ENCODE assay signal across 21 cellular contexts in the genomic region with DNA sequence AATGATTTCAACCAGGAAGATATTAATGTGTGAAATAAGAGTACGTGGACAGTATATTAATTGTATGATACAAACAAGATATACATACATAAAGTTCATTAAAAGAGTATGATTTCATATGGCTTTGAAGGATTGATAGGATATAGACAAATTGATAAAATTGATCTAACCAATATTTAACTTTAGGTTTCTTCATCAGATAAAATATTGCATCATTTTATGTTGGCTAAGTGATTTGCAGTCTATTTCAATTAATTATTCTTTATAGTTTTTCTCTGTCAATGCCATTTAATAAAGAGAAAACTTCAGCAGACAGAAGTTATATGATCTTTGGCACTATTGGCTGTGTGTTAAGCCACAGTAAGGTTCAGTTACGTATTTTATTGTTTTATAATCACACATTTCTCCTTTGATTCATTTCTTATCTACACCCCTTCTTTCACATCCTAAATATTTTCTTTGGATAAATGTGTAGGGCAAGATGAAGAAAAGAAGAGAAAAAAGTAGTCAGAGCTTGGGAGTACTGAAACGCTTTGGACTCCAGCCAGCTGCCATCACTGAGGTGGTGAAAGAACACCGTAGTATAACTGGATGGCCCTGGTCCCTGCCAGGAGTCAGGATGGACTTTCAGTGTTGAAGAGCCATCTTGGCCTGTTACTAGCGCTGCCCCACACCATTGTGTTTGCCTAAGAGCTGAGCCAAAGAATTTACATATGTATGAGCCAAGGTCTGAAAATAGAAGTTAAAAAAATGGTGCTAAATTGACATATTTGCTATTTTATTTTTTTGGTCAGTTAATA. TPM values are rescaled to one million over a fixed set of nuclear protein-coding genes. Genes with fewer than 3 reads are reported as not detected.
DNase-seq lines count a peak whose midpoint lies in the region; ATAC-seq, FAIRE-seq and TF ChIP-seq lines count a peak whose summit lies in the region.
"Had no signal": no experiment of that assay in that cellular context is flagged by ENCODE, and none has a peak within 500 bp of the region (broad histone marks: within the 10 kb centered on the region; RNA-seq: fewer than 3 reads in every experiment).

No MANE protein-coding gene starts in this region.

- H2AFZ ChIP-seq in K562 (ENCODE audit: low read depth, low read length): no peak overlapping the region
- no peak overlapping the region for H2AFZ ChIP-seq in hepatocyte

- H3K4me3 ChIP-seq in K562: no peak overlapping the region
- peak overlapping the region; percentile 10 for H3K4me3 ChIP-seq in hepatocyte
- H3K4me3 ChIP-seq in sigmoid colon: no peak overlapping the region
- H3K4me3 ChIP-seq in effector memory CD4-positive, alpha-beta T cell (ENCODE audit: insufficient read depth, low read depth, low read length, poor library complexity, severe bottlenecking): no peak overlapping the region
- H3K4me3 ChIP-seq: prostate gland, SK-N-MC had no signal

- POLR2A ChIA-PET in K562 (lab: Yijun Ruan, JAX): no interaction called here

- no peaks in the 10 kb centered on the region for H3K9me2 ChIP-seq in hepatocyte (replicated peaks; ENCODE audit: insufficient read depth)

- no peak for TF ChIP-seq RAD21 in K562 (CRISPR knock-in tag; conservative IDR thresholded peaks at IDR 0.05 in 1 of 2, IDR thresholded peaks at IDR 0.05 in 1 of 2)

- H3K79me2 ChIP-seq in K562 (ENCODE audit: control insufficient read depth, insufficient read depth, low read length): no peaks in the 10 kb centered on the region
- peaks cover 17% of the 10 kb centered on the region for H3K79me2 ChIP-seq in hepatocyte

- no peak for FAIRE-seq in K562 (lab: Jason Lieb, UNC)
- FAIRE-seq: bronchial epithelial cell had no signal

- H3K27ac ChIP-seq in K562 (ENCODE audit: extremely low read depth, low read depth, low read length) (no peak overlapping the region), hepatocyte (peak overlapping the region; percentile 77), sigmoid colon (no peak overlapping the region)
- no peak overlapping the region for H3K27ac ChIP-seq in effector memory CD4-positive, alpha-beta T cell (ENCODE audit: insufficient read depth, low read length, poor library complexity, severe bottlenecking)
- H3K27ac ChIP-seq: 22Rv1, prostate gland, SK-N-MC, WERI-Rb-1 had no signal

- DNase-seq in DMS 273 (lab: John Stamatoyannopoulos, UW; ENCODE audit: unreplicated experiment): peak; percentile 2
- DNase-seq in DMS 273 treated with DMSO at 0.1 percent for 48 hours (lab: John Stamatoyannopoulos, UW): no peak
- no peak for DNase-seq in K562 (ENCODE audit: extremely low read depth in 1 of 4, low spot score in 3 of 4)
- peak; percentile 51 for DNase-seq in hepatocyte (ENCODE audit: low spot score)
- DNase-seq in sigmoid colon: peak; percentile 54
- DNase-seq in T-helper 9 cell: no peak
- no peak for DNase-seq in stimulated activated CD4-positive, alpha-beta T cell treated with anti-CD3 and anti-CD28 coated beads, Interleukin-1b, Interleukin-23, amount 100 ng/mL, for 48 hours
- no peak for DNase-seq in effector memory CD4-positive, alpha-beta T cell
- DNase-seq: activated CD4-positive, alpha-beta T cell treated with anti-CD3 and anti-CD28 coated beads, Interleukin-2, amount 50 U/mL, for 48 hours; AML-193; dermis blood vessel endothelial cell; kidney; NCI-H146; NCI-H226; T-helper 2 cell; WERI-Rb-1 had no signal

- no peaks in the 10 kb centered on the region for H3K27me3 ChIP-seq in K562 (ENCODE audit: control insufficient read depth in 2 of 2, insufficient read depth in 2 of 2, low read length in 2 of 2)
- H3K27me3 ChIP-seq in hepatocyte: no peaks in the 10 kb centered on the region
- no peaks in the 10 kb centered on the region for H3K27me3 ChIP-seq in sigmoid colon
- H3K27me3 ChIP-seq in effector memory CD4-positive, alpha-beta T cell (replicated peaks; ENCODE audit: control insufficient read depth, insufficient read depth, low read length, poor library complexity, severe bottlenecking): no peaks in the 10 kb centered on the region

- H3K9me3 ChIP-seq in K562 (replicated peaks; ENCODE audit: control insufficient read depth, insufficient read depth, low read depth, low read length): no peaks in the 10 kb centered on the region
- H3K9me3 ChIP-seq in hepatocyte (ENCODE audit: low read depth): no peaks in the 10 kb centered on the region
- no peaks in the 10 kb centered on the region for H3K9me3 ChIP-seq in sigmoid colon
- H3K9me3 ChIP-seq in effector memory CD4-positive, alpha-beta T cell (ENCODE audit: control insufficient read depth, low read length): no peaks in the 10 kb centered on the region
- H3K9me3 ChIP-seq: prostate gland had no signal

- TF ChIP-seq POLR2A in K562 (conservative IDR thresholded peaks at IDR 0.05) (no peak), sigmoid colon (IDR thresholded peaks at IDR 0.05) (no peak)

- ATAC-seq in K562: no peak
- ATAC-seq: natural killer cell treated with Interleukin-12 subunit alpha and Interleukin-12 subunit beta and Interleukin-15 and Interleukin-18, amount 100 ng/mL, for 72 hours had no signal

- BruUV-seq in K562 (replicated peaks; lab: Mats Ljungman, UMichigan): no TSS peak

- H4K20me1 ChIP-seq in K562 (replicated peaks; ENCODE audit: control insufficient read depth, insufficient read depth, low read length) (no peaks in the 10 kb centered on the region), hepatocyte (ENCODE audit: insufficient read depth, poor library complexity, severe bottlenecking) (no peaks in the 10 kb centered on the region)

- no peak for TF ChIP-seq EP300 in K562 (IDR thresholded peaks at IDR 0.05; ENCODE audit: low read length)
- no peak for TF ChIP-seq EP300 in sigmoid colon (IDR thresholded peaks at IDR 0.05)

- no peaks in the 10 kb centered on the region for H3K9me1 ChIP-seq in K562 (ENCODE audit: control insufficient read depth, insufficient read depth, low read length)

- CTCF ChIA-PET in K562 (lab: Yijun Ruan, JAX; ENCODE audit: low intra/inter-chr PET ratio): no interaction called here

- intact Hi-C loops in K562 (cut with micrococcal nuclease): no loop called here
- intact Hi-C loops in sigmoid colon (cut with DNase I): no loop called here

- TF ChIP-seq CTCF in K562 (IDR thresholded peaks at IDR 0.05 in 2 of 3, conservative IDR thresholded peaks at IDR 0.05 in 1 of 3; ENCODE audit: insufficient read depth in 2 of 3, low read depth in 1 of 3, low read length in 3 of 3) (no peak), hepatocyte (IDR thresholded peaks at IDR 0.05; ENCODE audit: poor library complexity) (no peak), sigmoid colon (IDR thresholded peaks at IDR 0.05) (no peak)

- H3K4me2 ChIP-seq in K562 (ENCODE audit: insufficient read depth, low read length): no peak overlapping the region
- H3K4me2 ChIP-seq in hepatocyte: peak overlapping the region; percentile 57

- WGBS in K562 (ENCODE audit: insufficient coverage, low coverage, missing lambda C conversion rate): 8% methylated on average over 5 of the region's 5 CpGs
- 81% methylated on average over 5 of the region's 5 CpGs for WGBS in hepatocyte (ENCODE audit: low lambda C conversion rate, missing lambda C conversion rate)
- WGBS in sigmoid colon, 2 donors: 20 to 68% methylated on average over 5 of the region's 5 CpGs

- H3K36me3 ChIP-seq in K562 (ENCODE audit: control insufficient read depth, insufficient read depth, low read length) (no peaks in the 10 kb centered on the region), hepatocyte (replicated peaks; ENCODE audit: insufficient read depth, low read depth) (no peaks in the 10 kb centered on the region), sigmoid colon (no peaks in the 10 kb centered on the region)
- no peaks in the 10 kb centered on the region for H3K36me3 ChIP-seq in effector memory CD4-positive, alpha-beta T cell (ENCODE audit: control insufficient read depth, insufficient read depth, low read length)
- H3K36me3 ChIP-seq: prostate gland, WERI-Rb-1 had no signal

- H3K9ac ChIP-seq in K562 (ENCODE audit: insufficient read depth in 1 of 2, low read depth in 2 of 2, low read length in 2 of 2): no peak overlapping the region

- in situ Hi-C loops in K562 (cut with MboI): no loop called here

- H3K4me1 ChIP-seq in K562 (replicated peaks in 1 of 2; ENCODE audit: control insufficient read depth in 2 of 2, insufficient read depth in 2 of 2, low read length in 2 of 2) (no peaks in the 10 kb centered on the region), hepatocyte (ENCODE audit: insufficient read depth) (peaks cover 13% of the 10 kb centered on the region), sigmoid colon (no peaks in the 10 kb centered on the region)
- no peaks in the 10 kb centered on the region for H3K4me1 ChIP-seq in effector memory CD4-positive, alpha-beta T cell (ENCODE audit: control insufficient read depth, insufficient read depth, low read length, poor library complexity, severe bottlenecking)
- H3K4me1 ChIP-seq: prostate gland had no signal

TF ChIP-seq in K562, 482 proteins besides CTCF, POLR2A, EP300 and RAD21 (continues in another document):
- TF ChIP-seq SP1 (CRISPR knock-in tag; IDR thresholded peaks at IDR 0.05): no peak

RNA-seq across cellular contexts. Expression of a gene that starts 9.8 kb away (rescaled TPM):
- 10.9 and 21.5 TPM in 2 replicates for total RNA-seq in K562 (2011; cell fraction: chromatin; rRNA removed; ENCODE audit: low replicate concordance)
- total RNA-seq in K562 (2011; cell fraction: nucleolus; rRNA removed): 7.7 and 10.9 TPM in 2 replicates
- total RNA-seq in K562 (2011; cell fraction: nucleoplasm; rRNA removed): 12.2 and 17.3 TPM in 2 replicates
- total RNA-seq in K562 (2014; rRNA removed): 4.3 and 5.7 TPM in 2 replicates
- total RNA-seq in K562 (2014; rRNA removed; fragmentation: Illumina TruSeq; extraction: Trizol): 9.6 and 10.7 TPM in 2 replicates
- total RNA-seq in K562 (2015; rRNA removed; fragmentation: Illumina TruSeq; extraction: Trizol): 8.7 and 9.2 TPM in 2 replicates
- total RNA-seq in K562 (2021): 5.0 and 6.0 TPM in 2 replicates
- 11.6 and 13.5 TPM in 2 replicates for polyA plus RNA-seq in K562 (2011; rRNA removed)
- polyA plus RNA-seq in K562 (2011; cell fraction: cytosol; rRNA removed): 3.9 and 6.6 TPM in 2 replicates
- 19.9 and 29.6 TPM in 2 replicates for polyA plus RNA-seq in K562 (2011; cell fraction: nucleus; rRNA removed)
- polyA plus RNA-seq in K562 (2012): 5.6 and 6.8 TPM in 2 replicates
- polyA plus RNA-seq in K562 (2014; fragmentation: Illumina TruSeq; extraction: Trizol): 8.7 and 9.3 TPM in 2 replicates
- polyA plus RNA-seq in K562 (2014; fragmentation: Nextera tagmentation; extraction: Ambion mirVana): 1 to 10 TPM; 2.4 to 3.6 TPM
- 5.1 and 6.0 TPM in 2 replicates for polyA plus RNA-seq in K562 (2014; rRNA removed)
- 38.7 and 39.8 TPM in 2 replicates for polyA minus RNA-seq in K562 (2011; rRNA and poly(A)+ RNA removed)
- 16.1 and 17.1 TPM in 2 replicates for polyA minus RNA-seq in K562 (2011; cell fraction: cytosol; rRNA and poly(A)+ RNA removed)
- 22.3 and 47.3 TPM in 2 replicates for polyA minus RNA-seq in K562 (2011; cell fraction: nucleus; rRNA and poly(A)+ RNA removed)
- total RNA-seq in hepatocyte: 587 and 618 TPM in 2 replicates
- polyA plus RNA-seq in hepatocyte: 145 and 239 TPM in 2 replicates
- total RNA-seq in sigmoid colon: 1 to 10 TPM in 3 of 4 donors, under 1 TPM in 1; 0.99 to 2.9 (median 2.5) TPM
- polyA plus RNA-seq in sigmoid colon: under 1 TPM in 1 of 3 donors, not detected in 2; 0.29 TPM

Comparison
In these comparisons a context has a peak if more than half of its experiments do, and no peak if none do; other contexts are left out.
1. DNase-seq: peak in DMS 273 (single experiment), hepatocyte (single experiment) and sigmoid colon (single experiment); none in DMS 273 treated with DMSO at 0.1 percent for 48 hours (single experiment), K562 (0 of 4), T-helper 9 cell (single experiment), stimulated activated CD4-positive, alpha-beta T cell treated with anti-CD3 and anti-CD28 coated beads, Interleukin-1b, Interleukin-23, amount 100 ng/mL, for 48 hours (single experiment) and effector memory CD4-positive, alpha-beta T cell (0 of 3).
2. RNA of a gene that starts 9.8 kb away (total RNA-seq): 587 to 618 TPM in hepatocyte; 4.3 to 21.5 TPM in K562 and 0.99 to 2.9 TPM in sigmoid colon; every median in the first group is over 10 times any median in the second.